Comparison of ENCODE assay signal across 12 cellular contexts in genomic region chr3:134427400-134428111, GRCh38. TPM values are rescaled to one million over a fixed set of nuclear protein-coding genes. Genes with fewer than 3 reads are reported as not detected.
DNase-seq lines count a peak whose midpoint lies in the region; ATAC-seq and TF ChIP-seq lines count a peak whose summit lies in the region.
"Had no signal": no experiment of that assay in that cellular context is flagged by ENCODE, and none has a peak within 500 bp of the region (broad histone marks: within the 10 kb centered on the region; RNA-seq: fewer than 3 reads in every experiment).

No MANE protein-coding gene starts in this region.

- DNase-seq in GM04503 (ENCODE audit: low read depth) (peak; percentile 100), SJCRH30 (peak; percentile 57 to 74), fibroblast of the conjunctiva (ENCODE audit: low read depth) (peak; percentile 64), gastrocnemius medialis (peak; percentile 38 to 80), GM23338 (ENCODE audit: low spot score) (no peak), germinal center (ENCODE audit: low spot score) (no peak)
- DNase-seq: activated CD4-positive, CD25-positive, alpha-beta regulatory T cell treated with anti-CD3 and anti-CD28 coated beads, Interleukin-2, amount 50 U/mL, for 72 hours; stimulated activated CD4-positive, alpha-beta T cell treated with anti-CD3 and anti-CD28 coated beads, Interleukin-2, amount 100 ng/mL, for 48 hours had no signal

- no peak for TF ChIP-seq POLR2A in gastrocnemius medialis (IDR thresholded peaks at IDR 0.05)

- ATAC-seq in gastrocnemius medialis (peak; percentile 63 to 86), HG03439 (IDR thresholded peaks at IDR 0.05; ENCODE audit: unreplicated experiment) (no peak), GM23338 (no peak), GM21786 (IDR thresholded peaks at IDR 0.05; ENCODE audit: unreplicated experiment) (no peak)
- ATAC-seq: K562 had no signal

- no peaks in the 10 kb centered on the region for H3K36me3 Mint-ChIP-seq in GM23338 (ENCODE audit: low read depth)
- H3K36me3 Mint-ChIP-seq: brain had no signal

- H3K27me3 ChIP-seq in SJCRH30 (no peaks in the 10 kb centered on the region; the same call in 1 of the 2 replicates), gastrocnemius medialis (no peaks in the 10 kb centered on the region), GM23338 (ENCODE audit: insufficient read depth) (no peaks in the 10 kb centered on the region)

- H3K9me3 Mint-ChIP-seq in GM23338 = no peaks in the 10 kb centered on the region

- H3K4me3 ChIP-seq in SJCRH30 (no peak overlapping the region), gastrocnemius medialis (no peak overlapping the region), GM23338 (no peak overlapping the region)
- H3K4me3 ChIP-seq: K562 had no signal

- H3K4me3 Mint-ChIP-seq in GM23338 = no peak overlapping the region
- H3K4me3 Mint-ChIP-seq: brain had no signal

- peaks cover 4% of the 10 kb centered on the region; the same call in 2 of the 3 replicates for H3K4me1 Mint-ChIP-seq in GM23338

- no peaks in the 10 kb centered on the region for H3K79me2 ChIP-seq in GM23338 (replicated peaks; ENCODE audit: insufficient read depth)

- no peak overlapping the region for H3K4me2 ChIP-seq in GM23338

- H3F3A ChIP-seq in GM23338 (replicated peaks; ENCODE audit: low read depth) = no peaks in the 10 kb centered on the region

- H3K27me3 Mint-ChIP-seq in GM23338 (ENCODE audit: insufficient read depth, low read depth, poor library complexity) = no peaks in the 10 kb centered on the region

- in situ Hi-C loops in gastrocnemius medialis (cut with MboI; ENCODE audit: low sequenced_read_pairs in 4 of 4) = no loop called here

- H3K27ac ChIP-seq in SJCRH30 = peak overlapping the region; percentile 80
- peak overlapping the region in 2 of 4 donors; percentile 31 to 37 for H3K27ac ChIP-seq in gastrocnemius medialis
- H3K27ac ChIP-seq in GM23338 (ENCODE audit: low read depth) = no peak overlapping the region

- no peaks in the 10 kb centered on the region for H4K20me1 ChIP-seq in GM23338 (replicated peaks; ENCODE audit: insufficient read depth)

- H2AFZ ChIP-seq in GM23338 = no peak overlapping the region

- H3K36me3 ChIP-seq in SJCRH30 (no peaks in the 10 kb centered on the region), gastrocnemius medialis (no peaks in the 10 kb centered on the region), GM23338 (ENCODE audit: insufficient read depth) (no peaks in the 10 kb centered on the region)

- no peaks in the 10 kb centered on the region for H3K9me2 ChIP-seq in GM23338 (ENCODE audit: insufficient read depth)

- TF ChIP-seq CTCF in gastrocnemius medialis (IDR thresholded peaks at IDR 0.05 in 4 of 5, conservative IDR thresholded peaks at IDR 0.05 in 1 of 5) (no peak), GM23338 (conservative IDR thresholded peaks at IDR 0.05; ENCODE audit: low read depth in 2 of 2) (no peak)

- H3K27ac Mint-ChIP-seq in GM23338 = no peak overlapping the region
- H3K27ac Mint-ChIP-seq: brain had no signal

- H3K4me1 ChIP-seq in SJCRH30 (peaks cover 19% of the 10 kb centered on the region), gastrocnemius medialis (no peaks in the 10 kb centered on the region), GM23338 (ENCODE audit: insufficient read depth) (no peaks in the 10 kb centered on the region)

- intact Hi-C loops in gastrocnemius medialis (cut with DNase I; ENCODE audit: low total_unique reads) = no loop called here

- H3K9me3 ChIP-seq in SJCRH30 (replicated peaks) (no peaks in the 10 kb centered on the region), gastrocnemius medialis (no peaks in the 10 kb centered on the region)

TF ChIP-seq in GM23338, 12 proteins besides CTCF, POLR2A, EP300 and RAD21:
- no peak for TF ChIP-seq POLR2AphosphoS5 (IDR thresholded peaks at IDR 0.05; ENCODE audit: low read depth)

RNA-seq across cellular contexts. Expression of gene AMOTL2, which starts 53.3 kb away (rescaled TPM):
- 18.8 and 19.0 TPM in 2 replicates for total RNA-seq in SJCRH30 (2014; rRNA removed; shearing (Covaris generic))
- total RNA-seq in gastrocnemius medialis = 10 to 100 TPM; 17.9 to 29.9 (median 20.6) TPM
- total RNA-seq in GM23338 (2014; rRNA removed; shearing (Covaris generic)) = 96.2 and 102 TPM in 2 replicates
- 17.4 and 17.9 TPM in 2 replicates for polyA plus RNA-seq in GM23338 (2016; fragmentation: Nextera tagmentation; extraction: Ambion mirVana)

RNA-seq across cellular contexts. Expression of gene ANAPC13, which starts 58.2 kb away (rescaled TPM):
- 70.1 and 76.2 TPM in 2 replicates for total RNA-seq in SJCRH30 (2014; rRNA removed; shearing (Covaris generic))
- total RNA-seq in gastrocnemius medialis = 10 to 100 TPM; 32.3 to 82.2 (median 78.7) TPM
- 44.4 and 50.9 TPM in 2 replicates for total RNA-seq in GM23338 (2014; rRNA removed; shearing (Covaris generic))
- polyA plus RNA-seq in GM23338 (2016; fragmentation: Nextera tagmentation; extraction: Ambion mirVana) = 61.1 and 76.8 TPM in 2 replicates

RNA-seq across cellular contexts. Expression of gene CEP63, which starts 58.3 kb away (rescaled TPM):
- total RNA-seq in SJCRH30 (2014; rRNA removed; shearing (Covaris generic)) = 22.8 and 36.1 TPM in 2 replicates
- 10 to 100 TPM; 21.4 to 23.5 (median 22.4) TPM for total RNA-seq in gastrocnemius medialis
- total RNA-seq in GM23338 (2014; rRNA removed; shearing (Covaris generic)) = 15.1 and 17.2 TPM in 2 replicates
- polyA plus RNA-seq in GM23338 (2016; fragmentation: Nextera tagmentation; extraction: Ambion mirVana) = 34.6 and 53.9 TPM in 2 replicates

Comparison
In these comparisons a context has a peak if more than half of its experiments do, and no peak if none do; other contexts are left out.
1. DNase-seq: peak in GM04503 (single experiment), SJCRH30 (2 of 2), fibroblast of the conjunctiva (single experiment) and gastrocnemius medialis (2 of 2); none in GM23338 (single experiment) and germinal center (single experiment).
2. ATAC-seq: peak in gastrocnemius medialis (2 of 2); none in HG03439 (single experiment), GM23338 (single experiment) and GM21786 (single experiment).